In genomic region chr4:87973283-87974169, GRCh38 we compare ENCODE assay signal across 8 cellular contexts.
DNase-seq lines count a peak whose midpoint lies in the region; ATAC-seq lines count a peak whose summit lies in the region.

No MANE protein-coding gene starts in this region.

- H3K4me1 ChIP-seq in neuron (ENCODE audit: insufficient read depth, low read length): peaks cover 16% of the 10 kb centered on the region

- DNase-seq in COLO668 (lab: John Stamatoyannopoulos, UW; ENCODE audit: unreplicated experiment): peak; percentile 27
- peak; percentile 26 for DNase-seq in NCI-H526 treated with DMSO at 0.1 percent for 48 hours (lab: John Stamatoyannopoulos, UW)
- DNase-seq in activated T-cell treated with anti-CD3 and anti-CD28 coated beads for 4 hours: peak; percentile 17
- DNase-seq in foreskin melanocyte: peak; percentile 88
- DNase-seq in OCI-M2 (lab: John Stamatoyannopoulos, UW; ENCODE audit: unreplicated experiment): no peak

- no peaks in the 10 kb centered on the region for H3K27me3 ChIP-seq in neuron (ENCODE audit: insufficient read depth, low read length)

- H3K36me3 ChIP-seq in neuron (ENCODE audit: insufficient read depth, low read length): no peaks in the 10 kb centered on the region

- ATAC-seq in GM19035 (IDR thresholded peaks at IDR 0.05; ENCODE audit: unreplicated experiment) (peak; percentile 75), HG03354 (IDR thresholded peaks at IDR 0.05; ENCODE audit: poor library complexity, severe bottlenecking, unreplicated experiment) (peak; percentile 77)

- H3K4me3 ChIP-seq in neuron (ENCODE audit: low read length): peak overlapping the region; percentile 40

- H3K9me3 ChIP-seq in neuron (ENCODE audit: low read length): no peaks in the 10 kb centered on the region

- peak overlapping the region; percentile 56 for H2AFZ ChIP-seq in neuron (ENCODE audit: low read depth, low read length)
